In the genomic region with DNA sequence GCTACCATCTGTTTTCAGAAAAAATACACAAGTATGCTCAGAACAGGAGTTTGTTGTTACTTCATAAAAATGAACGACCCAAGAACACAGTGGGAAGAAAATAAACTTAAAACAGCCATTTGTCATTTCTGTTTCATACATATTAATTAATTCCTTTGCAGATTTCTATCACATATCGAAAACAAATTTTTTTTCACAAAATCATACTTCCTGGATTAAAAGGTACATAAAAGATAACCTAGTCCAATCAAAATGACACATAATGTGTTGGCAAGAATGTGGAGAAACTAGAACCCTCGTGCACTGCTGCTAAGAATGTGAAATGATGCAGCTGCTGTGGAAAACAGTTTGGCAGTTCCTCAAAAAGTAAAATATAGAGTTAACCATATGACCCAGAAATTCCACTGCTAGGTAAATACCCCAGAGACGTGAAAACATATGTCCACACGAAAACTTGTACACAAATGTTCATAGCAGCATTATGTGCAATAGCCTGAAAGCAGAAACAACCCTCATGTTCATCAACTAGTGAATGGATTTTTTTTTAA, we compare ENCODE assay signal across 14 cellular contexts. TPM values are rescaled to one million over a fixed set of nuclear protein-coding genes. Genes with fewer than 3 reads are reported as not detected.
DNase-seq lines count a peak whose midpoint lies in the region; ATAC-seq, FAIRE-seq and TF ChIP-seq lines count a peak whose summit lies in the region.
"Had no signal": no experiment of that assay in that cellular context is flagged by ENCODE, and none has a peak within 500 bp of the region (broad histone marks: within the 10 kb centered on the region; RNA-seq: fewer than 3 reads in every experiment).

No MANE protein-coding gene starts in this region.

- peaks cover 4% of the 10 kb centered on the region for H3K27me3 Mint-ChIP-seq in endothelial cell (ENCODE audit: unreplicated experiment)

- H3K27me3 ChIP-seq in PC-9 (ENCODE audit: insufficient read depth, low read depth) (no peaks in the 10 kb centered on the region), osteoblast (ENCODE audit: insufficient read depth, low read length) (no peaks in the 10 kb centered on the region), sigmoid colon (no peaks in the 10 kb centered on the region)

- H3K4me3 Mint-ChIP-seq in endothelial cell (ENCODE audit: unreplicated experiment): no peak overlapping the region
- H3K4me3 Mint-ChIP-seq: activated CD4-positive, alpha-beta memory T cell treated with anti-CD3 and anti-CD28 coated beads for 36 hours; activated naive CD4-positive, alpha-beta T cell treated with anti-CD3 and anti-CD28 coated beads for 36 hours; stimulated activated naive CD8-positive, alpha-beta T cell treated with anti-CD3 and anti-CD28 coated beads, Interleukin-15, amount 100 ng/mL, for 72 hours; T-helper 1 cell treated with Interleukin-12 subunit alpha and Interleukin-12 subunit beta and Interleukin-4 antibody, amounts not matched to agents 30 μg/mL and 1 μg/mL, for 36 hours had no signal

- TF ChIP-seq POLR2A in sigmoid colon (IDR thresholded peaks at IDR 0.05): no peak

- peak; percentile 55 for DNase-seq in EH (ENCODE audit: low read depth)
- peak; percentile 54 to 95 for DNase-seq in PC-9
- DNase-seq in endothelial cell (ENCODE audit: low spot score): no peak
- no peak for DNase-seq in osteoblast (ENCODE audit: insufficient read length, low spot score, missing footprints)
- DNase-seq in HTR-8/SVneo (ENCODE audit: insufficient read length, low spot score): no peak
- no peak for DNase-seq in sigmoid colon
- no peak for DNase-seq in amygdala (lab: John Stamatoyannopoulos, UW)
- DNase-seq: activated CD4-positive, alpha-beta memory T cell treated with anti-CD3 and anti-CD28 coated beads for 36 hours; activated naive CD4-positive, alpha-beta T cell treated with anti-CD3 and anti-CD28 coated beads for 36 hours; NCI-H1930; posterior cingulate gyrus; stimulated activated naive CD8-positive, alpha-beta T cell treated with anti-CD3 and anti-CD28 coated beads, Interleukin-15, amount 100 ng/mL, for 72 hours had no signal

- FAIRE-seq in HTR-8/SVneo (lab: Jason Lieb, UNC): no peak

- no peak for ATAC-seq in GM19035 (IDR thresholded peaks at IDR 0.05; ENCODE audit: unreplicated experiment)
- ATAC-seq: stimulated activated naive CD8-positive, alpha-beta T cell treated with anti-CD3 and anti-CD28 coated beads, Interleukin-15, amount 100 ng/mL, for 72 hours had no signal

- no peaks in the 10 kb centered on the region for H3K9me2 ChIP-seq in PC-9 (ENCODE audit: insufficient read depth)

- H3K36me3 Mint-ChIP-seq in endothelial cell (ENCODE audit: low read depth, unreplicated experiment): peaks cover 11% of the 10 kb centered on the region
- H3K36me3 Mint-ChIP-seq: activated CD4-positive, alpha-beta memory T cell treated with anti-CD3 and anti-CD28 coated beads for 36 hours had no signal

- peaks cover 64% of the 10 kb centered on the region for H3K4me1 ChIP-seq in PC-9 (replicated peaks; ENCODE audit: insufficient read depth)
- H3K4me1 ChIP-seq in osteoblast (ENCODE audit: insufficient read depth, low read length): peaks cover 61% of the 10 kb centered on the region
- peaks cover 0 to 6% (median 3%) of the 10 kb centered on the region in 4 donors for H3K4me1 ChIP-seq in sigmoid colon

- H3K4me3 ChIP-seq in PC-9: peak overlapping the region; percentile 35; the same call in 1 of the 2 replicates
- no peak overlapping the region for H3K4me3 ChIP-seq in osteoblast (ENCODE audit: insufficient read depth, low read length)
- no peak overlapping the region for H3K4me3 ChIP-seq in sigmoid colon

- H3K27ac ChIP-seq in PC-9 (peak overlapping the region; percentile 72), osteoblast (ENCODE audit: low read depth, low read length) (peak overlapping the region; percentile 67), sigmoid colon (no peak overlapping the region)

- H4K20me1 ChIP-seq in PC-9 (ENCODE audit: insufficient read depth): peaks cover 3% of the 10 kb centered on the region; the same call in 1 of the 2 replicates
- peaks cover 21% of the 10 kb centered on the region for H4K20me1 ChIP-seq in osteoblast (ENCODE audit: insufficient read depth, low read length)

- H3K79me2 ChIP-seq in PC-9 (ENCODE audit: low read depth) (peaks cover 80% of the 10 kb centered on the region), osteoblast (ENCODE audit: insufficient read depth, low read length) (peaks cover 92% of the 10 kb centered on the region)

- peaks cover 46% of the 10 kb centered on the region for H3K4me1 Mint-ChIP-seq in endothelial cell (ENCODE audit: unreplicated experiment)
- H3K4me1 Mint-ChIP-seq: stimulated activated naive CD8-positive, alpha-beta T cell treated with anti-CD3 and anti-CD28 coated beads, Interleukin-15, amount 100 ng/mL, for 72 hours had no signal

- peak overlapping the region; percentile 52 for H3K27ac Mint-ChIP-seq in endothelial cell (ENCODE audit: unreplicated experiment)
- H3K27ac Mint-ChIP-seq: activated CD4-positive, alpha-beta memory T cell treated with anti-CD3 and anti-CD28 coated beads for 36 hours; activated naive CD4-positive, alpha-beta T cell treated with anti-CD3 and anti-CD28 coated beads for 36 hours; stimulated activated naive CD8-positive, alpha-beta T cell treated with anti-CD3 and anti-CD28 coated beads, Interleukin-15, amount 100 ng/mL, for 72 hours; T-helper 1 cell treated with Interleukin-12 subunit alpha and Interleukin-12 subunit beta and Interleukin-4 antibody, amounts not matched to agents 30 μg/mL and 1 μg/mL, for 36 hours had no signal

- H3K9me3 ChIP-seq in PC-9 (ENCODE audit: insufficient read depth, low read depth): no peaks in the 10 kb centered on the region
- no peaks in the 10 kb centered on the region for H3K9me3 ChIP-seq in osteoblast (ENCODE audit: low read depth, low read length)
- H3K9me3 ChIP-seq in sigmoid colon: no peaks in the 10 kb centered on the region

- H3K36me3 ChIP-seq in PC-9 (ENCODE audit: low read depth): no peaks in the 10 kb centered on the region
- no peaks in the 10 kb centered on the region for H3K36me3 ChIP-seq in osteoblast (ENCODE audit: insufficient read depth, low read length)
- no peaks in the 10 kb centered on the region for H3K36me3 ChIP-seq in sigmoid colon

- TF ChIP-seq CTCF in PC-9 (conservative IDR thresholded peaks at IDR 0.05) (no peak), endothelial cell (IDR thresholded peaks at IDR 0.05; ENCODE audit: unreplicated experiment) (no peak), osteoblast (IDR thresholded peaks at IDR 0.05; ENCODE audit: extremely low read depth, low read depth, low read length) (no peak), sigmoid colon (IDR thresholded peaks at IDR 0.05) (no peak)

- no peak overlapping the region for H2AFZ ChIP-seq in PC-9
- no peak overlapping the region for H2AFZ ChIP-seq in osteoblast (ENCODE audit: low read length)

- CTCF ChIA-PET in PC-9 (lab: Charles Lee): interaction anchor here (0.7 to 2.8 kb wide), 3 partner anchors 46 to 301 kb away, joined by 3 to 9 read pairs (median 5); a partner anchor contains a TSS

- POLR2A ChIA-PET in PC-9 (lab: Charles Lee; ENCODE audit: unreplicated experiment): interaction anchor here (0.6 to 1.0 kb wide), 5 partner anchors 26 to 424 kb away, joined by 3 to 7 read pairs (median 4); a partner anchor contains a TSS

- no peaks in the 10 kb centered on the region for H3K9me3 Mint-ChIP-seq in endothelial cell (ENCODE audit: unreplicated experiment)
- H3K9me3 Mint-ChIP-seq: activated CD4-positive, alpha-beta memory T cell treated with anti-CD3 and anti-CD28 coated beads for 36 hours; activated naive CD4-positive, alpha-beta T cell treated with anti-CD3 and anti-CD28 coated beads for 36 hours; stimulated activated naive CD8-positive, alpha-beta T cell treated with anti-CD3 and anti-CD28 coated beads, Interleukin-15, amount 100 ng/mL, for 72 hours; T-helper 1 cell treated with Interleukin-12 subunit alpha and Interleukin-12 subunit beta and Interleukin-4 antibody, amounts not matched to agents 30 μg/mL and 1 μg/mL, for 36 hours had no signal

- no TSS peak for BruUV-seq in PC-9 (replicated peaks; lab: Mats Ljungman, UMichigan)

- peak overlapping the region; percentile 71 for H3K4me2 ChIP-seq in PC-9
- H3K4me2 ChIP-seq in osteoblast (ENCODE audit: insufficient read depth, low read length): peak overlapping the region; percentile 63

- no peak for TF ChIP-seq EP300 in sigmoid colon (IDR thresholded peaks at IDR 0.05)

- intact Hi-C loops in PC-9 (cut with micrococcal nuclease; ENCODE audit: unreplicated experiment) (loop anchor here (1.0 to 5.0 kb wide), 3 partner anchors 44 to 122 kb away; no protein-coding TSS in a partner anchor), sigmoid colon (cut with DNase I) (no loop called here)

- WGBS in sigmoid colon, 2 donors: 7 to 40% methylated on average over 5 of the region's 5 CpGs

- H3F3A ChIP-seq in PC-9 (ENCODE audit: insufficient read depth, low read depth): peaks cover 51% of the 10 kb centered on the region

RNA-seq across cellular contexts. Expression of a gene that starts 46.0 kb away (rescaled TPM):
- 92.8 and 116 TPM in 2 replicates for total RNA-seq in PC-9 (2021)
- 132 TPM for total RNA-seq in endothelial cell (ENCODE audit: unreplicated experiment)
- total RNA-seq in osteoblast: 40.9 and 43.6 TPM in 2 replicates
- 1 to 10 TPM; 3.9 to 8.3 (median 5.1) TPM for total RNA-seq in sigmoid colon
- polyA plus RNA-seq in sigmoid colon: 10 to 100 TPM; 13.2 to 20.3 (median 15.4) TPM

Comparison
In these comparisons a context has a peak if more than half of its experiments do, and no peak if none do; other contexts are left out.
1. DNase-seq: peak in EH (single experiment) and PC-9 (2 of 2); none in endothelial cell (single experiment), osteoblast (single experiment), HTR-8/SVneo (single experiment), sigmoid colon (single experiment) and amygdala (0 of 56).
2. H3K27ac ChIP-seq: peak in PC-9 (single experiment) and osteoblast (single experiment); none in sigmoid colon (0 of 4).